In genomic region chr15:55327392-55327791, GRCh38 we compare ENCODE assay signal across 14 cellular contexts.
"Had no signal": no experiment of that assay in that cellular context is flagged by ENCODE, and none has a peak within 500 bp of the region (broad histone marks: within the 10 kb centered on the region; RNA-seq: fewer than 3 reads in every experiment).

No MANE protein-coding gene starts in this region.

- H3K4me3 ChIP-seq: gastrocnemius medialis, right atrium auricular region, tibial nerve, uterus had no signal

- FAIRE-seq: bronchial epithelial cell, endometrium had no signal

- H3K4me1 ChIP-seq: gastrocnemius medialis, right atrium auricular region, tibial nerve, uterus had no signal

- DNase-seq: activated CD4-positive, alpha-beta T cell treated with anti-CD3 and anti-CD28 coated beads, Interleukin-2, amount 50 U/mL, for 4 hours; activated gamma-delta T cell; cerebellar nuclear complex; cortex of kidney; erythroblast; gastrocnemius medialis; head of caudate nucleus; left ventricle myocardium superior; T1000; uterus had no signal

- H3K36me3 ChIP-seq: uterus had no signal

- H3K9me3 ChIP-seq: gastrocnemius medialis, right atrium auricular region, tibial nerve, uterus had no signal

- H3K27me3 ChIP-seq: gastrocnemius medialis, right atrium auricular region, tibial nerve, uterus had no signal
